ENCODE assay signal across 34 cellular contexts in the genomic region with DNA sequence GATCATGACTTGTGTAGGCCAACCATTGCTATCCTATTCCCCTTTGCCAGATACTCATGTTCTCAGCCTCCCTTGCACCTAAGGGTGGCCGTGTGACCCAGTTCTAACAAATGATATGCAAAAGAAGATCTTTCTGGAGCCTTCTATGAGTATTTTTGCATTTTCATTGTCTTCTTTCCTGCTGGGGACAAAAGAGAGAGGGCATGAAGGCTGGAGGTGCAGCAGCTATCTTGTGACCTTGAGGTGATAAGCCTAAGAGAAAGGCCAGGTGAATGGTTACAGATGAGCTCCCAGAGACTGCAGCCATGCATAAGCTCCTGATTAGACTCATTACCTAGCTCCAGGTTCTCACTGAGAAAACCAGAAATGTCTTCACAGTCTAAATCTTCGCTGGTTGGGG. TPM values are rescaled to one million over a fixed set of nuclear protein-coding genes. Genes with fewer than 3 reads are reported as not detected.
"Had no signal": no experiment of that assay in that cellular context is flagged by ENCODE, and none has a peak within 500 bp of the region (broad histone marks: within the 10 kb centered on the region; RNA-seq: fewer than 3 reads in every experiment).

No MANE protein-coding gene starts in this region.

- H3K4me3 ChIP-seq: ascending aorta, cardiac muscle cell had no signal

- H3K9me3 ChIP-seq: ascending aorta had no signal

- H3K36me3 ChIP-seq: ascending aorta, cardiac muscle cell, WERI-Rb-1 had no signal

- H3K27me3 ChIP-seq: ascending aorta, cardiac muscle cell had no signal

- FAIRE-seq: bronchial epithelial cell, TTC549 had no signal

- ATAC-seq: activated CD4-positive, alpha-beta T cell treated with anti-CD3 and anti-CD28 coated beads for 36 hours; activated CD4-positive, CD25-positive, alpha-beta regulatory T cell treated with anti-CD3 and anti-CD28 coated beads, Interleukin-2, amount 50 U/mL, for 24 hours; activated CD8-positive, alpha-beta memory T cell treated with anti-CD3 and anti-CD28 coated beads, Interleukin-2, amount 10 ng/mL, durations not matched to agents 7 days and 5 days; activated CD8-positive, alpha-beta T cell treated with anti-CD3 and anti-CD28 coated beads, Interleukin-2, amount 10 ng/mL, durations not matched to agents 7 days and 5 days; activated naive CD8-positive, alpha-beta T cell treated with anti-CD3 and anti-CD28 coated beads, Interleukin-2, amount 50 U/mL, for 24 hours; activated T-cell treated with anti-CD3 and anti-CD28 coated beads, Interleukin-2, amount 50 U/mL, for 4 hours; activated T-cell treated with anti-CD3 and anti-CD28 coated beads, Interleukin-2, amount 50 U/mL, for 72 hours; activated T-helper 17 cell treated with anti-CD3 and anti-CD28 coated beads, Interleukin-2, amount 50 U/mL, for 72 hours; WTC11 had no signal

- H3K27ac ChIP-seq: ascending aorta, cardiac muscle cell, WERI-Rb-1 had no signal

- H3K4me1 ChIP-seq: ascending aorta had no signal

- DNase-seq: activated CD4-positive, alpha-beta memory T cell treated with anti-CD3 and anti-CD28 coated beads, Interleukin-2, amount 10 ng/mL, durations not matched to agents 7 days and 5 days; activated CD4-positive, alpha-beta T cell treated with anti-CD3 and anti-CD28 coated beads for 1 hour; activated CD4-positive, alpha-beta T cell treated with anti-CD3 and anti-CD28 coated beads for 36 hours; activated CD4-positive, alpha-beta T cell treated with anti-CD3 and anti-CD28 coated beads for 48 hours; activated CD4-positive, alpha-beta T cell treated with anti-CD3 and anti-CD28 coated beads, Interleukin-2, amount 10 ng/mL, durations not matched to agents 7 days and 5 days; activated CD4-positive, alpha-beta T cell treated with anti-CD3 and anti-CD28 coated beads, Interleukin-2, amount 50 U/mL, for 48 hours; activated CD4-positive, CD25-positive, alpha-beta regulatory T cell; activated CD8-positive, alpha-beta memory T cell treated with anti-CD3 and anti-CD28 coated beads for 24 hours; activated CD8-positive, alpha-beta memory T cell treated with anti-CD3 and anti-CD28 coated beads, Interleukin-2, amount 10 ng/mL, durations not matched to agents 7 days and 5 days; activated CD8-positive, alpha-beta memory T cell treated with anti-CD3 and anti-CD28 coated beads, Interleukin-2, amount 50 U/mL, for 48 hours; activated CD8-positive, alpha-beta T cell treated with anti-CD3 and anti-CD28 coated beads, Interleukin-2, amount 10 ng/mL, durations not matched to agents 7 days and 5 days; activated effector memory CD4-positive, alpha-beta T cell treated with anti-CD3 and anti-CD28 coated beads, Interleukin-2, amount 50 U/mL, for 16 hours; activated naive CD4-positive, alpha-beta T cell treated with anti-CD3 and anti-CD28 coated beads, Interleukin-2, amount 10 ng/mL, durations not matched to agents 7 days and 5 days; activated naive CD4-positive, alpha-beta T cell treated with Interleukin-2 at 50 U/mL for 16 hours; activated naive CD8-positive, alpha-beta T cell treated with anti-CD3 and anti-CD28 coated beads, Interleukin-2, amount 10 ng/mL, durations not matched to agents 7 days and 5 days; activated naive CD8-positive, alpha-beta T cell treated with anti-CD3 and anti-CD28 coated beads, Interleukin-2, amount 50 U/mL, for 24 hours; activated T-cell treated with anti-CD3 and anti-CD28 coated beads, Interleukin-2, amount 50 U/mL, for 4 hours; activated T-cell treated with anti-CD3 and anti-CD28 coated beads, Interleukin-2, amount 50 U/mL, for 72 hours; amygdala; anterior cingulate cortex; cerebellar nuclear complex; T-helper 1 cell; T-helper 2 cell; T-helper 9 cell; WERI-Rb-1 had no signal

RNA-seq across cellular contexts. Expression of gene PRKCB, which starts 38.8 kb away (rescaled TPM):
- total RNA-seq: bronchial epithelial cell, chondrocyte had no signal

RNA-seq across cellular contexts. Expression of gene CHP2, which starts 42.1 kb away (rescaled TPM):
- total RNA-seq: activated CD4-positive, alpha-beta memory T cell treated with anti-CD3 and anti-CD28 coated beads, Interleukin-2, amount 10 ng/mL, durations not matched to agents 7 days and 5 days; activated CD4-positive, alpha-beta T cell treated with anti-CD3 and anti-CD28 coated beads for 36 hours; activated CD4-positive, alpha-beta T cell treated with anti-CD3 and anti-CD28 coated beads, Interleukin-2, amount 10 ng/mL, durations not matched to agents 7 days and 5 days; activated CD8-positive, alpha-beta memory T cell treated with anti-CD3 and anti-CD28 coated beads, Interleukin-2, amount 10 ng/mL, durations not matched to agents 7 days and 5 days; activated CD8-positive, alpha-beta T cell treated with anti-CD3 and anti-CD28 coated beads, Interleukin-2, amount 10 ng/mL, durations not matched to agents 7 days and 5 days; activated naive CD8-positive, alpha-beta T cell treated with anti-CD3 and anti-CD28 coated beads, Interleukin-2, amount 10 ng/mL, durations not matched to agents 7 days and 5 days; activated T-cell treated with anti-CD3 and anti-CD28 coated beads, Interleukin-2, amount 50 U/mL, for 4 hours; activated T-cell treated with anti-CD3 and anti-CD28 coated beads, Interleukin-2, amount 50 U/mL, for 72 hours; activated T-helper 1 cell treated with anti-CD3 and anti-CD28 coated beads, Interleukin-12 subunit alpha, Interleukin-12 subunit beta, Interleukin-2, Interleukin-4 antibody, amounts not matched to agents 30 ng/mL and 10 ng/mL and 1 ng/mL, durations not matched to agents 14 hours and 24 hours and 36 hours; activated T-helper 17 cell treated with anti-CD3 and anti-CD28 coated beads, Interleukin-2, amount 50 U/mL, for 72 hours; ascending aorta; cardiac muscle cell; chondrocyte had no signal
- polyA plus RNA-seq: cardiac muscle cell had no signal
